10 cellular contexts compared by ENCODE assay signal in the genomic region with DNA sequence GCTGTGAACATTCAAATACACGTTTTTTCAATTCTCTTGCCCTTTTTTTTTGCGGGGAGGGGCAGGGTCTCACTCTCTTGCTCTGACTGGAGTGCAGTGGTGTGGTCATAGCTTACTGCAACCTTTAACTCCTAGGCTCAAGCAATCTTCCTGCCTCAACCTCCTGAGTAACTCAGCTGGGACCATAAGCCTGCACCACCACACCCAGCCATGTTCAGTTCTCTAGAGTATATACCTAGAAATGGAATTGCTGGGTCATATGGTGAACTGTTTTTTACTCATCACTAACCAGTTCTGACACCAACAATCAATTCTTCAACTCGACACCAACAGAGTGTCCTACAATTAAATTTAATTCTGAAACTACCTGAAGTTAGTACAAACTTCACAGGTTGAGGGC.
DNase-seq lines count a peak whose midpoint lies in the region; ATAC-seq, FAIRE-seq and TF ChIP-seq lines count a peak whose summit lies in the region.
"Had no signal": no experiment of that assay in that cellular context is flagged by ENCODE, and none has a peak within 500 bp of the region (broad histone marks: within the 10 kb centered on the region; RNA-seq: fewer than 3 reads in every experiment).

No MANE protein-coding gene starts in this region.

- H3K9me3 ChIP-seq in astrocyte (ENCODE audit: insufficient read depth, low read depth, low read length) (no peaks in the 10 kb centered on the region), H9 (ENCODE audit: control insufficient read depth, low read depth, low read length) (no peaks in the 10 kb centered on the region), vagina (no peaks in the 10 kb centered on the region)
- H3K9me3 ChIP-seq: upper lobe of left lung had no signal

- no peak overlapping the region for H2AFZ ChIP-seq in astrocyte (ENCODE audit: low read depth, low read length)
- H2AFZ ChIP-seq in H9 (ENCODE audit: low read length), result no peak overlapping the region

- no peak overlapping the region for H2BK15ac ChIP-seq in H9 (ENCODE audit: low read depth, low read length)

- H3K4me3 Mint-ChIP-seq in astrocyte (ENCODE audit: unreplicated experiment) (no peak overlapping the region), H9 (no peak overlapping the region)

- no peak overlapping the region for H4K8ac ChIP-seq in H9 (replicated peaks; ENCODE audit: insufficient read length, low read depth, low read length)

- H3K4me1 ChIP-seq in astrocyte (ENCODE audit: insufficient read depth, low read length), result peaks cover 28% of the 10 kb centered on the region
- H3K4me1 ChIP-seq in H9 (ENCODE audit: insufficient read depth, low read length), result no peaks in the 10 kb centered on the region
- H3K4me1 ChIP-seq in vagina, result peaks cover 93% of the 10 kb centered on the region

- no peak overlapping the region for H3K23ac ChIP-seq in H9 (ENCODE audit: insufficient read length, low read depth, low read length)

- H3K14ac ChIP-seq in H9 (ENCODE audit: insufficient read depth, low read length), result no peak overlapping the region

- H2BK120ac ChIP-seq in H9 (ENCODE audit: low read depth, low read length, poor library complexity, severe bottlenecking), result no peak overlapping the region

- H3T11ph ChIP-seq in H9 (ENCODE audit: low read length), result no peak overlapping the region

- intact Hi-C loops in vagina (cut with DNase I), result no loop called here

- H3K27me3 Mint-ChIP-seq in astrocyte (ENCODE audit: low read depth, unreplicated experiment) (no peaks in the 10 kb centered on the region), H9 (ENCODE audit: low read depth) (no peaks in the 10 kb centered on the region)

- H3K4me2 ChIP-seq in astrocyte (ENCODE audit: low read length) (no peak overlapping the region), H9 (ENCODE audit: insufficient read depth, insufficient read length, low read length) (no peak overlapping the region)

- no peak overlapping the region for H2AK5ac ChIP-seq in H9 (ENCODE audit: insufficient read length, low read length)

- H3K27me3 ChIP-seq in astrocyte (ENCODE audit: insufficient read depth, low read length) (no peaks in the 10 kb centered on the region), H9 (ENCODE audit: insufficient read depth, low read length) (no peaks in the 10 kb centered on the region), vagina (no peaks in the 10 kb centered on the region)
- H3K27me3 ChIP-seq: upper lobe of left lung had no signal

- H3K9ac ChIP-seq in astrocyte (ENCODE audit: low read length) (no peak overlapping the region), H9 (ENCODE audit: extremely low read depth, insufficient read length, low read length) (no peak overlapping the region)

- H3K4me3 ChIP-seq in astrocyte (ENCODE audit: insufficient read depth, low read depth, low read length) (no peak overlapping the region), vagina (no peak overlapping the region)
- H3K4me3 ChIP-seq: upper lobe of left lung had no signal

- no peaks in the 10 kb centered on the region for H3K23me2 ChIP-seq in H9 (ENCODE audit: insufficient read length, low read depth, low read length, poor library complexity, severe bottlenecking)

- H3K4me1 Mint-ChIP-seq in astrocyte (ENCODE audit: low read depth, unreplicated experiment) (peaks cover 26% of the 10 kb centered on the region), H9 (peaks cover 40 to 47% of the 10 kb centered on the region in 2 experiments)

- H4K20me1 ChIP-seq in astrocyte (ENCODE audit: insufficient read depth, low read length) (peaks cover 94% of the 10 kb centered on the region), H9 (ENCODE audit: control insufficient read depth, insufficient read depth, insufficient read length) (no peaks in the 10 kb centered on the region)

- H3K36me3 Mint-ChIP-seq in astrocyte (ENCODE audit: low read depth, unreplicated experiment) (peaks cover 3% of the 10 kb centered on the region), H9 (ENCODE audit: insufficient read depth in 1 of 3, low read depth in 3 of 3) (peaks cover 19 to 54% (median 38%) of the 10 kb centered on the region in 3 experiments)

- WGBS in H9 (ENCODE audit: extremely low coverage, insufficient read length, low lambda C conversion rate), result no CpG with 5 or more reads among the region's 3 CpGs

- H4K5ac ChIP-seq in H9 (ENCODE audit: insufficient read length, low read depth, low read length), result no peak overlapping the region

- TF ChIP-seq CTCF in astrocyte (IDR thresholded peaks at IDR 0.05; ENCODE audit: insufficient read depth, low read depth, low read length) (no peak), H9 (conservative IDR thresholded peaks at IDR 0.05) (no peak), vagina (IDR thresholded peaks at IDR 0.05) (no peak)

- H2BK20ac ChIP-seq in H9 (ENCODE audit: low read depth, low read length, poor library complexity, severe bottlenecking), result no peak overlapping the region

- FAIRE-seq in astrocyte (lab: Jason Lieb, UNC), result no peak

- no peak overlapping the region for H3K18ac ChIP-seq in H9 (ENCODE audit: insufficient read length, low read depth, low read length)

- ATAC-seq in HG02885 (IDR thresholded peaks at IDR 0.05; ENCODE audit: poor library complexity, unreplicated experiment), result peak; percentile 57
- peak; percentile 88 for ATAC-seq in stimulated activated naive CD8-positive, alpha-beta T cell treated with anti-CD3 and anti-CD28 coated beads, Interleukin-15, Interleukin-2, amounts not matched to agents 100 U/mL and 50 U/mL, for 24 hours
- no peak for ATAC-seq in HG03571 (IDR thresholded peaks at IDR 0.05; ENCODE audit: unreplicated experiment)

- no peak overlapping the region for H2BK5ac ChIP-seq in H9 (ENCODE audit: insufficient read length, low read length)

- H3K27ac Mint-ChIP-seq in astrocyte (ENCODE audit: unreplicated experiment) (peak overlapping the region; percentile 18), H9 (peak overlapping the region in 1 of 3 experiments; percentile 62; a peak in 1 of 7 replicates)

- H3K79me1 ChIP-seq in H9 (ENCODE audit: insufficient read depth, low read depth, low read length, poor library complexity, severe bottlenecking), result no peaks in the 10 kb centered on the region

- no peak for TF ChIP-seq POLR2A in vagina (IDR thresholded peaks at IDR 0.05)

- H3K79me2 ChIP-seq in astrocyte (ENCODE audit: insufficient read depth, low read length) (peaks cover 100% of the 10 kb centered on the region), H9 (ENCODE audit: insufficient read depth, low read length) (peaks cover 59% of the 10 kb centered on the region; the same call in 1 of the 2 replicates)

- H3K9me3 Mint-ChIP-seq in astrocyte (ENCODE audit: unreplicated experiment) (no peaks in the 10 kb centered on the region), H9 (no peaks in the 10 kb centered on the region; a peak in 1 of 5 replicates)

- H3K27ac ChIP-seq in astrocyte (ENCODE audit: low read depth, low read length) (no peak overlapping the region), H9 (ENCODE audit: insufficient read length, low read depth, low read length) (no peak overlapping the region), vagina (no peak overlapping the region)

- H3K56ac ChIP-seq in H9 (ENCODE audit: insufficient read length, low read depth, low read length), result no peak overlapping the region

- H3K36me3 ChIP-seq in astrocyte (ENCODE audit: insufficient read depth, low read length) (peaks cover 21% of the 10 kb centered on the region), vagina (peaks cover 0 to 19% of the 10 kb centered on the region in 2 donors)

- H3K4ac ChIP-seq in H9 (ENCODE audit: low read depth, low read length), result no peak overlapping the region

- H4K91ac ChIP-seq in H9 (ENCODE audit: insufficient read length, low read depth, low read length), result no peak overlapping the region

- no peak overlapping the region for H2BK12ac ChIP-seq in H9 (ENCODE audit: insufficient read length, low read depth, low read length)

- peak; percentile 25 for DNase-seq in activated naive CD4-positive, alpha-beta T cell treated with Interleukin-2 at 50 U/mL for 16 hours
- no peak for DNase-seq in activated naive CD4-positive, alpha-beta T cell (lab: John Stamatoyannopoulos, UW)
- DNase-seq in astrocyte (ENCODE audit: low read depth) (no peak), H9 (no peak), vagina (ENCODE audit: extremely low spot score in 2 of 2) (no peak)
- no peak for DNase-seq in stimulated activated naive CD8-positive, alpha-beta T cell treated with anti-CD3 and anti-CD28 coated beads, Interleukin-15, Interleukin-2, amounts not matched to agents 100 U/mL and 50 U/mL, for 24 hours
- DNase-seq: NCI-H446 treated with DMSO at 0.1 percent for 48 hours, upper lobe of left lung had no signal
